In the genomic region with DNA sequence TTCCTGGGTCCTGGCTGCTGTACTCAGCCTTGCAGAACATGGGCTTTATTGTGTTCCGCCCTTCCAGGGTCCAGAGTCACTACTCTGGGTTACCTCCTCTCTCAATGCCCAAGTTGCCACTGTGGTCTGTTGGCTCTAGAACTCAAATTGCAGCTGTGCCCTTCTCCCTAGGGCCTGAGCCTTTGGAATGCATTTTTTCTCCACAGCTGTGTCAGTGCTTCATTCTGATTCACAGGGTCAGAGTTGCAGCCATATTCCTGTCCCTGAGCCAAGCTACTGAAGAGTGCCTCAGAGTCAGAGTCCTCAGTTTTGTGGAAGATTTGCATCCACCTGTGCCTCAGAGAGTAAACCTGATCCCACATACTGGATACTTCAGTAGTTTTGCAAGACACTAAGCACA, we compare ENCODE assay signal across 34 cellular contexts.
DNase-seq lines count a peak whose midpoint lies in the region; ATAC-seq, FAIRE-seq and TF ChIP-seq lines count a peak whose summit lies in the region.
"Had no signal": no experiment of that assay in that cellular context is flagged by ENCODE, and none has a peak within 500 bp of the region (broad histone marks: within the 10 kb centered on the region; RNA-seq: fewer than 3 reads in every experiment).

No MANE protein-coding gene starts in this region.

- CTCF ChIA-PET in WTC11 (lab: Charles Lee) = interaction anchor here (1.4 kb wide), 1 partner anchor 219 kb away, joined by 3 read pairs; no protein-coding TSS in a partner anchor

- no peak overlapping the region for H3K4me3 ChIP-seq in osteoblast (ENCODE audit: insufficient read depth, low read length)
- H3K4me3 ChIP-seq in heart right ventricle = no peak overlapping the region
- H3K4me3 ChIP-seq: BLaER1 treated with 17β-estradiol and CSF1 and Interleukin-3, amounts not matched to agents 10 nM and 100 nM; breast epithelium; coronary artery; left ventricle myocardium inferior; PC-9; smooth muscle cell; stomach; tibial artery had no signal

- H3K9me3 ChIP-seq in osteoblast (ENCODE audit: low read depth, low read length) = no peaks in the 10 kb centered on the region
- H3K9me3 ChIP-seq in heart right ventricle = peaks cover 0 to 26% (median 5%) of the 10 kb centered on the region in 11 donors

- peak overlapping the region; percentile 43; the same call in 1 of the 2 replicates for H3K27ac Mint-ChIP-seq in WTC11
- H3K27ac Mint-ChIP-seq: activated T-cell treated with anti-CD3 and anti-CD28 coated beads, Interleukin-2, amount 50 U/mL, for 72 hours had no signal

- POLR2A ChIA-PET in WTC11 (lab: Charles Lee) = no interaction called here

- H3K79me2 ChIP-seq in osteoblast (ENCODE audit: insufficient read depth, low read length) = no peaks in the 10 kb centered on the region

- H3K27me3 Mint-ChIP-seq in WTC11 (ENCODE audit: low read depth) = no peaks in the 10 kb centered on the region
- H3K27me3 Mint-ChIP-seq: naive thymus-derived CD8-positive, alpha-beta T cell had no signal

- TF ChIP-seq CTCF in WTC11 (IDR thresholded peaks at IDR 0.05) (no peak), osteoblast (IDR thresholded peaks at IDR 0.05; ENCODE audit: extremely low read depth, low read depth, low read length) (no peak), heart right ventricle (IDR thresholded peaks at IDR 0.05) (no peak), D721Med (IDR thresholded peaks at IDR 0.05; ENCODE audit: insufficient read depth, missing control alignments) (no peak)

- H2AFZ ChIP-seq in osteoblast (ENCODE audit: low read length) = no peak overlapping the region
- H2AFZ ChIP-seq: PC-9 had no signal

- intact Hi-C loops in heart right ventricle (cut with DNase I) = loop anchor here in 4 of 10 donors (10.0 kb wide), 2 partner anchors 364 to 1844 kb away; no protein-coding TSS in a partner anchor

- peaks cover 2% of the 10 kb centered on the region for H3K4me1 ChIP-seq in osteoblast (ENCODE audit: insufficient read depth, low read length)
- H3K4me1 ChIP-seq in heart right ventricle = no peaks in the 10 kb centered on the region
- H3K4me1 ChIP-seq: BLaER1 treated with 17β-estradiol and CSF1 and Interleukin-3, amounts not matched to agents 10 nM and 100 nM; breast epithelium; left ventricle myocardium inferior; tibial artery had no signal

- ATAC-seq in WTC11 = no peak
- no peak for ATAC-seq in heart right ventricle
- ATAC-seq: activated T-cell treated with anti-CD3 and anti-CD28 coated beads, Interleukin-2, amount 50 U/mL, for 72 hours; HepG2; naive thymus-derived CD8-positive, alpha-beta T cell had no signal

- no peaks in the 10 kb centered on the region for H3K36me3 ChIP-seq in osteoblast (ENCODE audit: insufficient read depth, low read length)
- H3K36me3 ChIP-seq in heart right ventricle = no peaks in the 10 kb centered on the region
- H3K36me3 ChIP-seq: BLaER1 treated with 17β-estradiol and CSF1 and Interleukin-3, amounts not matched to agents 10 nM and 100 nM; breast epithelium; stomach; tibial artery; WERI-Rb-1 had no signal

- DNase-seq in EH (ENCODE audit: low read depth) (peak; percentile 40), WTC11 (ENCODE audit: low spot score) (no peak), fibroblast of gingiva (ENCODE audit: low read depth) (peak; percentile 10), osteoblast (ENCODE audit: insufficient read length, low spot score, missing footprints) (peak; percentile 42), heart right ventricle (no peak), retina (no peak), D721Med (ENCODE audit: insufficient read length, low spot score) (no peak)
- DNase-seq in stimulated activated CD4-positive, alpha-beta T cell treated with anti-CD3 and anti-CD28 coated beads, Interleukin-4, amount 100 ng/mL, for 24 hours = no peak
- DNase-seq: activated CD4-positive, alpha-beta T cell treated with anti-CD3 and anti-CD28 coated beads, Interleukin-2, amount 50 U/mL, for 1 hour; activated naive CD4-positive, alpha-beta T cell; activated T-cell treated with anti-CD3 and anti-CD28 coated beads, Interleukin-2, amount 50 U/mL, for 72 hours; COR-L47; DMS79 treated with DMSO at 0.1 percent for 48 hours; effector memory CD4-positive, alpha-beta T cell; erythroblast; islet precursor cell; left ventricle myocardium inferior; naive thymus-derived CD8-positive, alpha-beta T cell; NCI-H146; NCI-H524 treated with DMSO at 0.1 percent for 48 hours; NK-92 treated with Interleukin-12 subunit alpha and Interleukin-12 subunit beta, amount 100 ng/mL, for 24 hours; PC-9; Right ventricle myocardium superior; stimulated activated CD4-positive, alpha-beta T cell treated with anti-CD3 and anti-CD28 coated beads, Interleukin-1b, Interleukin-23, amount 100 ng/mL, for 48 hours; stomach; SW 1271; T-helper 9 cell; tibial artery; WERI-Rb-1 had no signal

- H3K27me3 ChIP-seq in osteoblast (ENCODE audit: insufficient read depth, low read length) (no peaks in the 10 kb centered on the region), heart right ventricle (no peaks in the 10 kb centered on the region)
- H3K27me3 ChIP-seq: BLaER1 treated with 17β-estradiol and CSF1 and Interleukin-3, amounts not matched to agents 10 nM and 100 nM; breast epithelium; stomach; tibial artery had no signal

- H3K9me3 Mint-ChIP-seq in WTC11 = no peaks in the 10 kb centered on the region

- no peaks in the 10 kb centered on the region for H3K4me1 Mint-ChIP-seq in WTC11
- H3K4me1 Mint-ChIP-seq: naive thymus-derived CD8-positive, alpha-beta T cell had no signal

- no peak overlapping the region for H3K4me2 ChIP-seq in osteoblast (ENCODE audit: insufficient read depth, low read length)
- H3K4me2 ChIP-seq: BLaER1 treated with 17β-estradiol and CSF1 and Interleukin-3, amounts not matched to agents 10 nM and 100 nM; PC-9; smooth muscle cell had no signal

- FAIRE-seq in D721Med (lab: Jason Lieb, UNC) = no peak
- FAIRE-seq: HepG2 had no signal

- H4K20me1 ChIP-seq in osteoblast (ENCODE audit: insufficient read depth, low read length) = no peaks in the 10 kb centered on the region
- H4K20me1 ChIP-seq: BLaER1 treated with 17β-estradiol and CSF1 and Interleukin-3, amounts not matched to agents 10 nM and 100 nM had no signal

- no peak overlapping the region for H3K27ac ChIP-seq in osteoblast (ENCODE audit: low read depth, low read length)
- no peak overlapping the region for H3K27ac ChIP-seq in heart right ventricle
- H3K27ac ChIP-seq: BLaER1 treated with 17β-estradiol and CSF1 and Interleukin-3, amounts not matched to agents 10 nM and 100 nM; breast epithelium; coronary artery; left ventricle myocardium inferior; PC-9; stomach; tibial artery; WERI-Rb-1 had no signal

- WGBS in heart right ventricle, 2 donors = 97 to 100% methylated on average over 1 of the region's 1 CpG

- no peaks in the 10 kb centered on the region for H3K36me3 Mint-ChIP-seq in WTC11

- H3K4me3 Mint-ChIP-seq in WTC11 = no peak overlapping the region
- H3K4me3 Mint-ChIP-seq: activated T-cell treated with anti-CD3 and anti-CD28 coated beads, Interleukin-2, amount 50 U/mL, for 72 hours; naive thymus-derived CD8-positive, alpha-beta T cell had no signal

TF ChIP-seq in WTC11, 78 proteins besides CTCF, POLR2A, EP300 and RAD21 (continues in another document):
- TF ChIP-seq, protein P1, sequence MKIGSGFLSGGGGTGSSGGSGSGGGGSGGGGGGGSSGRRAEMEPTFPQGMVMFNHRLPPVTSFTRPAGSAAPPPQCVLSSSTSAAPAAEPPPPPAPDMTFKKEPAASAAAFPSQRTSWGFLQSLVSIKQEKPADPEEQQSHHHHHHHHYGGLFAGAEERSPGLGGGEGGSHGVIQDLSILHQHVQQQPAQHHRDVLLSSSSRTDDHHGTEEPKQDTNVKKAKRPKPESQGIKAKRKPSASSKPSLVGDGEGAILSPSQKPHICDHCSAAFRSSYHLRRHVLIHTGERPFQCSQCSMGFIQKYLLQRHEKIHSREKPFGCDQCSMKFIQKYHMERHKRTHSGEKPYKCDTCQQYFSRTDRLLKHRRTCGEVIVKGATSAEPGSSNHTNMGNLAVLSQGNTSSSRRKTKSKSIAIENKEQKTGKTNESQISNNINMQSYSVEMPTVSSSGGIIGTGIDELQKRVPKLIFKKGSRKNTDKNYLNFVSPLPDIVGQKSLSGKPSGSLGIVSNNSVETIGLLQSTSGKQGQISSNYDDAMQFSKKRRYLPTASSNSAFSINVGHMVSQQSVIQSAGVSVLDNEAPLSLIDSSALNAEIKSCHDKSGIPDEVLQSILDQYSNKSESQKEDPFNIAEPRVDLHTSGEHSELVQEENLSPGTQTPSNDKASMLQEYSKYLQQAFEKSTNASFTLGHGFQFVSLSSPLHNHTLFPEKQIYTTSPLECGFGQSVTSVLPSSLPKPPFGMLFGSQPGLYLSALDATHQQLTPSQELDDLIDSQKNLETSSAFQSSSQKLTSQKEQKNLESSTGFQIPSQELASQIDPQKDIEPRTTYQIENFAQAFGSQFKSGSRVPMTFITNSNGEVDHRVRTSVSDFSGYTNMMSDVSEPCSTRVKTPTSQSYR (CRISPR knock-in tag; IDR thresholded peaks at IDR 0.05) = no peak
- TF ChIP-seq SOX15 (CRISPR knock-in tag; IDR thresholded peaks at IDR 0.05) = no peak
- no peak for TF ChIP-seq MLX (CRISPR knock-in tag; IDR thresholded peaks at IDR 0.05)
- no peak for TF ChIP-seq RORB (CRISPR knock-in tag; IDR thresholded peaks at IDR 0.05)
- TF ChIP-seq, protein P2, sequence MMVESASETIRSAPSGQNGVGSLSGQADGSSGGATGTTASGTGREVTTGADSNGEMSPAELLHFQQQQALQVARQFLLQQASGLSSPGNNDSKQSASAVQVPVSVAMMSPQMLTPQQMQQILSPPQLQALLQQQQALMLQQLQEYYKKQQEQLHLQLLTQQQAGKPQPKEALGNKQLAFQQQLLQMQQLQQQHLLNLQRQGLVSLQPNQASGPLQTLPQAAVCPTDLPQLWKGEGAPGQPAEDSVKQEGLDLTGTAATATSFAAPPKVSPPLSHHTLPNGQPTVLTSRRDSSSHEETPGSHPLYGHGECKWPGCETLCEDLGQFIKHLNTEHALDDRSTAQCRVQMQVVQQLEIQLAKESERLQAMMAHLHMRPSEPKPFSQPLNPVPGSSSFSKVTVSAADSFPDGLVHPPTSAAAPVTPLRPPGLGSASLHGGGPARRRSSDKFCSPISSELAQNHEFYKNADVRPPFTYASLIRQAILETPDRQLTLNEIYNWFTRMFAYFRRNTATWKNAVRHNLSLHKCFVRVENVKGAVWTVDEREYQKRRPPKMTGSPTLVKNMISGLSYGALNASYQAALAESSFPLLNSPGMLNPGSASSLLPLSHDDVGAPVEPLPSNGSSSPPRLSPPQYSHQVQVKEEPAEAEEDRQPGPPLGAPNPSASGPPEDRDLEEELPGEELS (CRISPR knock-in tag; IDR thresholded peaks at IDR 0.05) = no peak
- TF ChIP-seq NFYB (CRISPR knock-in tag; conservative IDR thresholded peaks at IDR 0.05; ENCODE audit: low read depth) = no peak

Comparison
In these comparisons a context has a peak if more than half of its experiments do, and no peak if none do; other contexts are left out.
1. DNase-seq: peak in EH (single experiment), fibroblast of gingiva (single experiment) and osteoblast (single experiment); none in WTC11 (single experiment), heart right ventricle (0 of 2), retina (single experiment), D721Med (single experiment) and stimulated activated CD4-positive, alpha-beta T cell treated with anti-CD3 and anti-CD28 coated beads, Interleukin-4, amount 100 ng/mL, for 24 hours (single experiment).